ENCODE assay signal across 14 cellular contexts in the genomic region with DNA sequence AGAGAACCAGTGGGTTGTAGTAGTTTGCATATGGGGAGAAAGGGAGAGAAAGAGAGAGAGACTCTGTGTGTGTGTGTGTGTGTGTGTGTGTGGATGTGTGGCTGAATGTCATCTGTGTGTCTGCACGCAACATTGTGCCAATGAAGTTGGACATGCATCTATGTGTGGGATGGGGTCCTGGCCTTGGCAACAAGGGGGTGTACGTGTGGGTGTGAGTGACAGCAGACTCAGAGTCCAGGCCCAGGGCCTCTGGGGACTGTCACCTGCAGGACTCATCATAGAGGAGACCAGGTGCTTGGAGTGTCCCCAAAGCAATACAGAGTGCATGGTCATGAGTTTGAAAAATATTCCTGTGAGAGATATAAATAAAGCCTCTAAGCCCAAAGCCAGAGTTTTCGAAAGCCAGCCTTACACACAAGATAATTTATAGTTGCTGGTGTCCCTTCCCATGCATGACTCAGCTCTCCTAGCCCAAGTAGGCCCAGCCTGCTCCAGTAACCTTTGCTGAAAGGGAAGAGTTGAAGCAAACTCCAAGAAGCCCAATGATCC. TPM values are rescaled to one million over a fixed set of nuclear protein-coding genes. Genes with fewer than 3 reads are reported as not detected.
DNase-seq lines count a peak whose midpoint lies in the region; ATAC-seq and TF ChIP-seq lines count a peak whose summit lies in the region.
"Had no signal": no experiment of that assay in that cellular context is flagged by ENCODE, and none has a peak within 500 bp of the region (broad histone marks: within the 10 kb centered on the region; RNA-seq: fewer than 3 reads in every experiment).

No MANE protein-coding gene starts in this region.

- no peaks in the 10 kb centered on the region for H4K20me1 ChIP-seq in mammary epithelial cell (ENCODE audit: insufficient read depth, low read length)

- H3K4me3 Mint-ChIP-seq in CD8-positive, alpha-beta memory T cell, result no peak overlapping the region
- H3K4me3 Mint-ChIP-seq: activated CD4-positive, alpha-beta memory T cell treated with anti-CD3 and anti-CD28 coated beads for 36 hours; activated naive CD8-positive, alpha-beta T cell treated with anti-CD3 and anti-CD28 coated beads, Interleukin-2, amount 50 U/mL, for 24 hours had no signal

- POLR2A ChIA-PET in CD8-positive, alpha-beta memory T cell (lab: Charles Lee), result no interaction called here

- dilution Hi-C loops in mammary epithelial cell (cut with HindIII; ENCODE audit: low sequenced_read_pairs), result no loop called here

- no peaks in the 10 kb centered on the region for H3K4me1 Mint-ChIP-seq in CD8-positive, alpha-beta memory T cell
- H3K4me1 Mint-ChIP-seq: activated naive CD8-positive, alpha-beta T cell treated with anti-CD3 and anti-CD28 coated beads, Interleukin-2, amount 50 U/mL, for 24 hours had no signal

- peak overlapping the region in 1 of 8 donors; percentile 48 for H3K27ac Mint-ChIP-seq in CD8-positive, alpha-beta memory T cell
- H3K27ac Mint-ChIP-seq: activated CD4-positive, alpha-beta memory T cell treated with anti-CD3 and anti-CD28 coated beads for 36 hours; activated naive CD8-positive, alpha-beta T cell treated with anti-CD3 and anti-CD28 coated beads, Interleukin-2, amount 50 U/mL, for 24 hours had no signal

- BruUV-seq in mammary epithelial cell (replicated peaks; lab: Mats Ljungman, UMichigan), result no TSS peak

- no peak for DNase-seq in CD8-positive, alpha-beta memory T cell
- peak; percentile 25 for DNase-seq in adipocyte (ENCODE audit: low read depth)
- DNase-seq in left cardiac atrium, result no peak
- peak; percentile 48 for DNase-seq in renal cortical epithelial cell (ENCODE audit: low read depth)
- DNase-seq in mammary epithelial cell, result no peak
- no peak for DNase-seq in C1 segment of cervical spinal cord (lab: John Stamatoyannopoulos, UW)
- no peak for DNase-seq in NCI-H524 treated with DMSO at 0.1 percent for 48 hours (lab: John Stamatoyannopoulos, UW)
- DNase-seq: activated CD4-positive, alpha-beta memory T cell treated with anti-CD3 and anti-CD28 coated beads for 36 hours; activated naive CD8-positive, alpha-beta T cell treated with anti-CD3 and anti-CD28 coated beads, Interleukin-2, amount 50 U/mL, for 24 hours; BE2C; islet precursor cell; NCI-H1694 treated with DMSO at 0.1 percent for 48 hours had no signal

- in situ Hi-C loops in mammary epithelial cell (cut with MboI; ENCODE audit: low sequenced_read_pairs in 2 of 2), result no loop called here

- no peaks in the 10 kb centered on the region for H3K27me3 ChIP-seq in CD8-positive, alpha-beta memory T cell (ENCODE audit: insufficient read depth, low read length, poor library complexity, severe bottlenecking)
- H3K27me3 ChIP-seq in adipocyte (replicated peaks; ENCODE audit: control insufficient read depth, insufficient read depth, low read length) (no peaks in the 10 kb centered on the region), mammary epithelial cell (ENCODE audit: insufficient read depth, low read length) (no peaks in the 10 kb centered on the region)
- H3K27me3 ChIP-seq: BE2C, tibial nerve had no signal

- no peaks in the 10 kb centered on the region for H3K79me2 ChIP-seq in mammary epithelial cell (ENCODE audit: insufficient read depth, low read length)

- no peaks in the 10 kb centered on the region for H3K4me1 ChIP-seq in CD8-positive, alpha-beta memory T cell (ENCODE audit: insufficient read depth, low read length)
- H3K4me1 ChIP-seq in adipocyte (ENCODE audit: control insufficient read depth, insufficient read depth, low read length) (peaks cover 29% of the 10 kb centered on the region), mammary epithelial cell (ENCODE audit: insufficient read depth, low read length) (no peaks in the 10 kb centered on the region)

- no peak overlapping the region for H2AFZ ChIP-seq in mammary epithelial cell (ENCODE audit: low read depth, low read length)

- no peak overlapping the region for H3K4me2 ChIP-seq in mammary epithelial cell (ENCODE audit: insufficient read depth, low read depth, low read length)

- no peak overlapping the region for H3K4me3 ChIP-seq in CD8-positive, alpha-beta memory T cell (ENCODE audit: low read length)
- no peak overlapping the region for H3K4me3 ChIP-seq in adipocyte (ENCODE audit: low read length)
- no peak overlapping the region for H3K4me3 ChIP-seq in mammary epithelial cell (replicated peaks in 1 of 3; ENCODE audit: insufficient read depth in 1 of 3, low read depth in 2 of 3, low read length in 3 of 3)
- H3K4me3 ChIP-seq: tibial nerve had no signal

- no peaks in the 10 kb centered on the region for H3K36me3 Mint-ChIP-seq in CD8-positive, alpha-beta memory T cell
- H3K36me3 Mint-ChIP-seq: activated CD4-positive, alpha-beta memory T cell treated with anti-CD3 and anti-CD28 coated beads for 36 hours had no signal

- no peak for TF ChIP-seq POLR2A in GM18505 (IDR thresholded peaks at IDR 0.05; ENCODE audit: borderline replicate concordance, extremely low read depth, insufficient read depth, insufficient read length)

- H3K9me3 Mint-ChIP-seq in CD8-positive, alpha-beta memory T cell, result no peaks in the 10 kb centered on the region
- H3K9me3 Mint-ChIP-seq: activated CD4-positive, alpha-beta memory T cell treated with anti-CD3 and anti-CD28 coated beads for 36 hours; activated naive CD8-positive, alpha-beta T cell treated with anti-CD3 and anti-CD28 coated beads, Interleukin-2, amount 50 U/mL, for 24 hours had no signal

- H3K36me3 ChIP-seq in CD8-positive, alpha-beta memory T cell (ENCODE audit: insufficient read depth, low read length), result no peaks in the 10 kb centered on the region
- no peaks in the 10 kb centered on the region for H3K36me3 ChIP-seq in adipocyte (ENCODE audit: control insufficient read depth, insufficient read depth, low read length, severe bottlenecking)
- H3K36me3 ChIP-seq in mammary epithelial cell (ENCODE audit: insufficient read depth, low read length), result no peaks in the 10 kb centered on the region
- H3K36me3 ChIP-seq: BE2C, tibial nerve had no signal

- H3K9ac ChIP-seq in adipocyte (ENCODE audit: low read length) (peak overlapping the region; percentile 35), mammary epithelial cell (ENCODE audit: insufficient read depth, low read length) (no peak overlapping the region)

- intact Hi-C loops in left cardiac atrium (cut with DNase I), result no loop called here
- intact Hi-C loops in mammary epithelial cell (cut with micrococcal nuclease), result no loop called here

- no peak for TF ChIP-seq CTCF in mammary epithelial cell (conservative IDR thresholded peaks at IDR 0.05 in 1 of 2, IDR thresholded peaks at IDR 0.05 in 1 of 2; ENCODE audit: extremely low read depth in 1 of 2, insufficient read depth in 1 of 2, low read depth in 1 of 2, low read length in 2 of 2)

- 94% methylated on average over 3 of the region's 3 CpGs for WGBS in mammary epithelial cell (ENCODE audit: low coverage, missing lambda C conversion rate)

- CTCF ChIA-PET in CD8-positive, alpha-beta memory T cell (lab: Charles Lee), result no interaction called here
- CTCF ChIA-PET in mammary epithelial cell (lab: Charles Lee; ENCODE audit: low non-redundant PET), result no interaction called here

- no peaks in the 10 kb centered on the region for H3K9me3 ChIP-seq in CD8-positive, alpha-beta memory T cell (ENCODE audit: low read length)
- no peaks in the 10 kb centered on the region for H3K9me3 ChIP-seq in adipocyte (ENCODE audit: control insufficient read depth, low read length)
- no peaks in the 10 kb centered on the region for H3K9me3 ChIP-seq in mammary epithelial cell (replicated peaks; ENCODE audit: insufficient read depth, low read length)
- H3K9me3 ChIP-seq: BE2C, tibial nerve had no signal

- ATAC-seq in left cardiac atrium (peak; percentile 20 to 51), GM18505 (IDR thresholded peaks at IDR 0.05; ENCODE audit: unreplicated experiment) (no peak)
- ATAC-seq: activated naive CD8-positive, alpha-beta T cell treated with anti-CD3 and anti-CD28 coated beads, Interleukin-2, amount 50 U/mL, for 24 hours had no signal

- H3K27ac ChIP-seq in CD8-positive, alpha-beta memory T cell (ENCODE audit: low read depth, low read length), result peak overlapping the region; percentile 2
- no peak overlapping the region for H3K27ac ChIP-seq in mammary epithelial cell (ENCODE audit: insufficient read depth, low read depth, low read length)

- peaks cover 0 to 4% of the 10 kb centered on the region in 2 donors for H3K27me3 Mint-ChIP-seq in CD8-positive, alpha-beta memory T cell
- H3K27me3 Mint-ChIP-seq: activated CD4-positive, alpha-beta memory T cell treated with anti-CD3 and anti-CD28 coated beads for 36 hours had no signal

RNA-seq across cellular contexts. Expression of gene TNP1, which starts 59.9 kb away (rescaled TPM):
- total RNA-seq in CD8-positive, alpha-beta memory T cell, result not detected
- not detected for polyA plus RNA-seq in CD8-positive, alpha-beta memory T cell
- total RNA-seq in left cardiac atrium, result not detected
- not detected in 2 replicates for total RNA-seq in renal cortical epithelial cell
- not detected for total RNA-seq in mammary epithelial cell
- polyA plus RNA-seq in mammary epithelial cell, result not detected
- polyA minus RNA-seq in mammary epithelial cell, result not detected
- total RNA-seq: activated CD4-positive, alpha-beta memory T cell treated with anti-CD3 and anti-CD28 coated beads for 36 hours; tibial nerve had no signal

Comparison
In these comparisons a context has a peak if more than half of its experiments do, and no peak if none do; other contexts are left out.
1. DNase-seq: peak in adipocyte (single experiment) and renal cortical epithelial cell (single experiment); none in CD8-positive, alpha-beta memory T cell (0 of 5), left cardiac atrium (single experiment), mammary epithelial cell (single experiment), C1 segment of cervical spinal cord (0 of 14) and NCI-H524 treated with DMSO at 0.1 percent for 48 hours (single experiment).